12 cellular contexts compared by ENCODE assay signal in genomic region chr1:221718391-221719277, GRCh38. TPM values are rescaled to one million over a fixed set of nuclear protein-coding genes. Genes with fewer than 3 reads are reported as not detected.
DNase-seq lines count a peak whose midpoint lies in the region; ATAC-seq, FAIRE-seq and TF ChIP-seq lines count a peak whose summit lies in the region.
"Had no signal": no experiment of that assay in that cellular context is flagged by ENCODE, and none has a peak within 500 bp of the region (broad histone marks: within the 10 kb centered on the region; RNA-seq: fewer than 3 reads in every experiment).

No MANE protein-coding gene starts in this region.

- no TSS peak for BruUV-seq in HepG2 (replicated peaks; lab: Mats Ljungman, UMichigan)

- in situ Hi-C loops in HepG2 (cut with HindIII; ENCODE audit: extremely low pct_ligation_motif_present, low pct_unique_long_range_greater_than_20kb) = no loop called here

- peak in 1 of 2 experiments; percentile 81; a peak in 2 of 4 replicates for TF ChIP-seq EP300 in HepG2 (IDR thresholded peaks at IDR 0.05; ENCODE audit: low read depth in 2 of 2, low read length in 2 of 2)
- peak; percentile 31; the same call in 1 of the 2 replicates for TF ChIP-seq EP300 in HepG2 (CRISPR knock-in tag; IDR thresholded peaks at IDR 0.05; ENCODE audit: borderline replicate concordance)

- no peaks in the 10 kb centered on the region for H3K36me3 ChIP-seq in HepG2 (replicated peaks in 1 of 2; ENCODE audit: control insufficient read depth in 1 of 2, insufficient read depth in 2 of 2, low read length in 2 of 2)
- H3K36me3 ChIP-seq in CD8-positive, alpha-beta memory T cell (ENCODE audit: insufficient read depth, low read length) = no peaks in the 10 kb centered on the region

- peak overlapping the region; percentile 9 to 22 (median 12); a peak in 2 of 6 replicates for H3K4me3 ChIP-seq in HepG2 (replicated peaks in 1 of 3; ENCODE audit: insufficient read depth in 1 of 3, low read depth in 2 of 3, low read length in 3 of 3)
- no peak overlapping the region for H3K4me3 ChIP-seq in CD8-positive, alpha-beta memory T cell (ENCODE audit: low read length)

- peak; percentile 77 for FAIRE-seq in HepG2 (lab: Jason Lieb, UNC)

- H2AFZ ChIP-seq in HepG2 (ENCODE audit: low read length) = no peak overlapping the region

- intact Hi-C loops in HepG2 (cut with micrococcal nuclease; ENCODE audit: unreplicated experiment) = loop anchor here (1.0 kb wide), 1 partner anchor 24 kb away; the partner anchor contains the start of gene DUSP10

- H3K9me3 Mint-ChIP-seq in CD8-positive, alpha-beta memory T cell = peaks cover 0 to 6% (median under 1%) of the 10 kb centered on the region in 5 donors

- TF ChIP-seq CTCF in 22Rv1 (IDR thresholded peaks at IDR 0.05) = no peak
- no peak for TF ChIP-seq CTCF in HepG2 (CRISPR knock-in tag; IDR thresholded peaks at IDR 0.05)

- peak overlapping the region; percentile 51 for H3K9ac ChIP-seq in HepG2 (ENCODE audit: insufficient read depth, low read depth, low read length)

- peaks cover 63% of the 10 kb centered on the region for H3K4me1 ChIP-seq in HepG2 (ENCODE audit: insufficient read depth, low read length)
- H3K4me1 ChIP-seq in CD8-positive, alpha-beta memory T cell (ENCODE audit: insufficient read depth, low read length) = peaks cover 10% of the 10 kb centered on the region

- peak overlapping the region; percentile 73 for H3K4me2 ChIP-seq in HepG2 (ENCODE audit: low read depth, low read length)

- peaks cover 3% of the 10 kb centered on the region for H3K9me3 ChIP-seq in HepG2 (ENCODE audit: low read length)
- H3K9me3 ChIP-seq in CD8-positive, alpha-beta memory T cell (ENCODE audit: low read length) = no peaks in the 10 kb centered on the region

- no peaks in the 10 kb centered on the region for H3K79me2 ChIP-seq in HepG2 (ENCODE audit: insufficient read depth, low read length)

- H3K36me3 Mint-ChIP-seq in CD8-positive, alpha-beta memory T cell = peaks cover 8 to 11% (median 9%) of the 10 kb centered on the region in 3 donors

- DNase-seq in H4 (ENCODE audit: low spot score) (peak; percentile 86), astrocyte of the hippocampus (ENCODE audit: low read depth, low spot score) (peak; percentile 92), HepG2 (ENCODE audit: low spot score) (peak; percentile 79), ureter (ENCODE audit: low spot score) (no peak)
- no peak for DNase-seq in CD8-positive, alpha-beta memory T cell
- DNase-seq: hippocampal formation, NCI-H2029 treated with DMSO at 0.1 percent for 48 hours, right cardiac atrium had no signal

- WGBS in HepG2 (ENCODE audit: low lambda C conversion rate) = 3% methylated on average over 5 of the region's 5 CpGs

- no peaks in the 10 kb centered on the region for H4K20me1 ChIP-seq in HepG2 (ENCODE audit: insufficient read depth, low read length)

- peak overlapping the region in 1 of 8 donors; percentile 80 for H3K27ac Mint-ChIP-seq in CD8-positive, alpha-beta memory T cell
- H3K27ac Mint-ChIP-seq: activated naive CD4-positive, alpha-beta T cell treated with anti-CD3 and anti-CD28 coated beads, Interleukin-2, amount 50 U/mL, for 72 hours had no signal

- TF ChIP-seq POLR2A in HepG2 (IDR thresholded peaks at IDR 0.05; ENCODE audit: insufficient read depth in 1 of 2, low read depth in 2 of 2, low read length in 2 of 2) = no peak

- H3K4me1 Mint-ChIP-seq in CD8-positive, alpha-beta memory T cell = peaks cover 29 to 61% (median 54%) of the 10 kb centered on the region in 3 donors

- no peaks in the 10 kb centered on the region for H3K27me3 ChIP-seq in HepG2 (ENCODE audit: control insufficient read depth in 1 of 2, insufficient read depth in 2 of 2, low read length in 2 of 2)
- no peaks in the 10 kb centered on the region for H3K27me3 ChIP-seq in CD8-positive, alpha-beta memory T cell (ENCODE audit: insufficient read depth, low read length, poor library complexity, severe bottlenecking)

- POLR2A ChIA-PET in HepG2 (lab: Yijun Ruan, JAX) = interaction anchor here (0.7 to 3.4 kb wide), 7 partner anchors 10 to 343 kb away, joined by 3 to 92 read pairs (median 4); partner anchors contain the start of gene DUSP10
- POLR2A ChIA-PET in CD8-positive, alpha-beta memory T cell (lab: Charles Lee) = interaction anchor here (0.6 to 1.3 kb wide), 2 partner anchors 23 to 128 kb away, joined by 3 read pairs; partner anchors contain the start of gene DUSP10

- H3K27ac ChIP-seq in 22Rv1 = peak overlapping the region; percentile 28; the same call in 1 of the 2 replicates
- H3K27ac ChIP-seq in HepG2 (ENCODE audit: extremely low read length, insufficient read depth, low read length) = peak overlapping the region; percentile 64
- no peak overlapping the region for H3K27ac ChIP-seq in CD8-positive, alpha-beta memory T cell (ENCODE audit: low read depth, low read length)

- H3K4me3 Mint-ChIP-seq in CD8-positive, alpha-beta memory T cell = no peak overlapping the region

- H3K27me3 Mint-ChIP-seq in CD8-positive, alpha-beta memory T cell = no peaks in the 10 kb centered on the region

- ATAC-seq in HepG2 (peak; percentile 31), HG02759 (IDR thresholded peaks at IDR 0.05; ENCODE audit: unreplicated experiment) (no peak), HG03457 (IDR thresholded peaks at IDR 0.05; ENCODE audit: unreplicated experiment) (no peak)
- ATAC-seq: activated naive CD4-positive, alpha-beta T cell treated with anti-CD3 and anti-CD28 coated beads, Interleukin-2, amount 50 U/mL, for 72 hours; right cardiac atrium had no signal

- CTCF ChIA-PET in HepG2 (lab: Yijun Ruan, JAX; ENCODE audit: low intra/inter-chr PET ratio, low total read pairs) = no interaction called here
- CTCF ChIA-PET in CD8-positive, alpha-beta memory T cell (lab: Charles Lee) = interaction anchor here (1.4 kb wide), 1 partner anchor 22 kb away, joined by 4 read pairs; no protein-coding TSS in a partner anchor

- no peak for TF ChIP-seq RAD21 in HepG2 (CRISPR knock-in tag; IDR thresholded peaks at IDR 0.05)

TF ChIP-seq in HepG2, 621 proteins besides CTCF, POLR2A, EP300 and RAD21 (continues in another document):
- TF ChIP-seq GATAD1 (CRISPR knock-in tag; IDR thresholded peaks at IDR 0.05) (no peak), ZNF546 (CRISPR knock-in tag; conservative IDR thresholded peaks at IDR 0.05) (no peak), ZNF879 (CRISPR knock-in tag; IDR thresholded peaks at IDR 0.05) (no peak), CEBPB (IDR thresholded peaks at IDR 0.05; ENCODE audit: borderline replicate concordance, low read depth, low read length) (peak; percentile 95), DBP (CRISPR knock-in tag; IDR thresholded peaks at IDR 0.05; ENCODE audit: not compliant biosample characterization) (no peak), ZNF274 (CRISPR knock-in tag; IDR thresholded peaks at IDR 0.05) (no peak), NFIC (IDR thresholded peaks at IDR 0.05; ENCODE audit: low read length) (peak; percentile 63; the same call in 1 of the 2 replicates)

RNA-seq across cellular contexts. Expression of gene DUSP10, which starts 23.3 kb away (rescaled TPM):
- 17.1 and 19.6 TPM in 2 replicates for total RNA-seq in H4 (2014; rRNA removed; shearing (Covaris generic))
- total RNA-seq in HepG2 (2016; rRNA removed; fragmentation: Illumina TruSeq; extraction: Trizol) (2.1 and 2.5 TPM in 2 replicates), ureter (5.0 TPM)
- total RNA-seq in HepG2 (2016; cell fraction: cytosol; rRNA removed; fragmentation: Illumina TruSeq; extraction: Trizol; ENCODE audit: low read depth) = 1.0 and 1.1 TPM in 2 replicates
- total RNA-seq in HepG2 (2016; cell fraction: insoluble cytoplasmic fraction; rRNA removed; fragmentation: Illumina TruSeq; extraction: Trizol) = 2.7 and 2.8 TPM in 2 replicates
- 1.8 and 2.0 TPM in 2 replicates for total RNA-seq in HepG2 (2016; cell fraction: membrane; rRNA removed; fragmentation: Illumina TruSeq; extraction: Trizol)
- 3.2 and 3.5 TPM in 2 replicates for total RNA-seq in HepG2 (2016; cell fraction: nucleus; rRNA removed; fragmentation: Illumina TruSeq; extraction: Trizol)
- polyA plus RNA-seq in HepG2 (2011; rRNA removed) = 4.2 and 4.4 TPM in 2 replicates
- 5.3 and 5.7 TPM in 2 replicates for polyA plus RNA-seq in HepG2 (2011; cell fraction: cytosol; rRNA removed)
- polyA plus RNA-seq in HepG2 (2011; cell fraction: nucleus; rRNA removed) = 6.2 and 6.9 TPM in 2 replicates
- 2.6 and 5.2 TPM in 2 replicates for polyA plus RNA-seq in HepG2 (2012)
- polyA plus RNA-seq in HepG2 (2016; cell fraction: cytosol; fragmentation: Illumina TruSeq; extraction: Trizol; ENCODE audit: low read depth) = 0.26 and 0.36 TPM in 2 replicates
- 2.8 and 3.3 TPM in 2 replicates for polyA plus RNA-seq in HepG2 (2016; cell fraction: insoluble cytoplasmic fraction; fragmentation: Illumina TruSeq; extraction: Trizol; ENCODE audit: low read depth)
- polyA plus RNA-seq in HepG2 (2016; cell fraction: membrane; fragmentation: Illumina TruSeq; extraction: Trizol; ENCODE audit: low read depth) = 1.2 and 1.3 TPM in 2 replicates
- polyA plus RNA-seq in HepG2 (2016; cell fraction: nucleus; fragmentation: Illumina TruSeq; extraction: Trizol; ENCODE audit: insufficient read depth, low read depth) = 2.0 and 2.4 TPM in 2 replicates
- polyA minus RNA-seq in HepG2 (2011; rRNA and poly(A)+ RNA removed; ENCODE audit: low replicate concordance) = 11.2 and 16.0 TPM in 2 replicates
- 2.7 and 3.9 TPM in 2 replicates for polyA minus RNA-seq in HepG2 (2011; cell fraction: cytosol; rRNA and poly(A)+ RNA removed)
- 13.1 and 15.4 TPM in 2 replicates for polyA minus RNA-seq in HepG2 (2011; cell fraction: nucleus; rRNA and poly(A)+ RNA removed)
- 10 to 100 TPM; 23.7 to 25.4 TPM for total RNA-seq in CD8-positive, alpha-beta memory T cell
- polyA plus RNA-seq in CD8-positive, alpha-beta memory T cell = 8.0 TPM

Comparison
In these comparisons a context has a peak if more than half of its experiments do, and no peak if none do; other contexts are left out.
1. DNase-seq: peak in H4 (single experiment), astrocyte of the hippocampus (single experiment) and HepG2 (single experiment); none in ureter (single experiment) and CD8-positive, alpha-beta memory T cell (0 of 5).